In the genomic region with DNA sequence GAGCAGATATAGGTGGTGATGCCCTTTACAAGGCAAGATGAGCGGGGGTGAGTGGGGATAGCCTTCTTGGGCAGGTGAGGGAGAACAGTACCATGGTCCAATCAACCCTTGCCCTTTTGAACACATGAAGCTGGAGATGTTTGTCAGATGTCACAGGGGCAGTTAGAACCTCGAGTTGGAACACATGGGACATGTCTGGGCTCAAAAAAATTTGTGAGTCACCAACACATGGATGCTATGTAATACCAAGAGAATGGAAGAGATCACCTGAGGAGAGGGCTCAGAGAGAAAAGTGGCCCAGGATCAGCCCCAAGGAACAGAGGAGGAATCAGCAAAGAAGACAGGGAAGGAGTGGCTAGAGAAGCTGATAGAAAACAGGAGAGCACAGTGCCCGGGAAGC, we compare ENCODE assay signal across 1 cellular context.
TF ChIP-seq lines count a peak whose summit lies in the region.

No MANE protein-coding gene starts in this region.

TF ChIP-seq in HepG2, 621 proteins besides CTCF, POLR2A, EP300 and RAD21:
- TF ChIP-seq POLR2G (IDR thresholded peaks at IDR 0.05; ENCODE audit: low read depth, low read length) (0 out of 2 replicates have a peak, but pooled peaks have one; percentile 4), CCDC6 (CRISPR knock-in tag; IDR thresholded peaks at IDR 0.05) (no peak)
TF ChIP-seq in HepG2: peak in this region for 1.
